Comparison of ENCODE assay signal across 15 cellular contexts in the genomic region with DNA sequence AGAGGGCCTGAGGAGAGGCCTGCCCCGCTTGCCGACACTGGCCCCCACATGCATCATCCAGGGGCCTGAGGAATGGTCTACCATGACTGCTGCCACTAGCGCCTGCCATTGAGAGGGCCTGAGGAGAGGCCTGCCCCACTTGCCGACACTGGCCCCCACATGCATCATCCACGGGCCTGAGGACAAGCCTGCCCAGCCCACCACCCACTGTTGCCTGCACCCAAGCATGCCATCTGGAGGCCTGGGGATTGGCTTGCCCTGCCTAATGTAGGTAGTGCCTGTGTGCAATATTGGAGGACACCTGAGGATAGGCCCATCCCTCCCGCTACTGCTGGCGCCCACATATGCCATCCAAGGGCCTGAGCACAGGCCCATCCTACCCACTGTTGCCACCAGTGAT. TPM values are rescaled to one million over a fixed set of nuclear protein-coding genes. Genes with fewer than 3 reads are reported as not detected.
DNase-seq lines count a peak whose midpoint lies in the region; ATAC-seq and TF ChIP-seq lines count a peak whose summit lies in the region.
"Had no signal": no experiment of that assay in that cellular context is flagged by ENCODE, and none has a peak within 500 bp of the region (broad histone marks: within the 10 kb centered on the region; RNA-seq: fewer than 3 reads in every experiment).

No MANE protein-coding gene starts in this region.

- H3K27ac ChIP-seq in Peyer's patch (no peak overlapping the region), ovary (no peak overlapping the region)
- H3K27ac ChIP-seq: BLaER1 treated with 17β-estradiol and CSF1 and Interleukin-3, amounts not matched to agents 10 nM and 100 nM had no signal

- DNase-seq in activated effector memory CD4-positive, alpha-beta T cell treated with anti-CD3 and anti-CD28 coated beads, Interleukin-2, amount 50 U/mL, for 16 hours: peak; percentile 16
- DNase-seq in activated effector memory CD4-positive, alpha-beta T cell treated with Interleukin-2 at 50 U/mL for 16 hours: no peak
- DNase-seq in Peyer's patch: peak in 2 of 3 donors; percentile 17 to 34
- peak; percentile 16 for DNase-seq in left lobe of liver (ENCODE audit: low spot score)
- peak; percentile 50 for DNase-seq in posterior vena cava (ENCODE audit: low spot score)
- no peak for DNase-seq in ovary
- no peak for DNase-seq in GDM1 (lab: John Stamatoyannopoulos, UW)
- no peak for DNase-seq in NCI-H510A (lab: John Stamatoyannopoulos, UW)
- DNase-seq: Calu3, DND-41, EL had no signal

- H3K4me1 ChIP-seq in Peyer's patch: no peaks in the 10 kb centered on the region
- H3K4me1 ChIP-seq in ovary (ENCODE audit: insufficient read depth): no peaks in the 10 kb centered on the region
- H3K4me1 ChIP-seq: BLaER1 treated with 17β-estradiol and CSF1 and Interleukin-3, amounts not matched to agents 10 nM and 100 nM; HAP-1 had no signal

- H3K36me3 ChIP-seq in Peyer's patch: no peaks in the 10 kb centered on the region
- no peaks in the 10 kb centered on the region for H3K36me3 ChIP-seq in ovary
- H3K36me3 ChIP-seq: HAP-1 had no signal

- TF ChIP-seq POLR2A in Peyer's patch (IDR thresholded peaks at IDR 0.05): no peak
- no peak for TF ChIP-seq POLR2A in ovary (IDR thresholded peaks at IDR 0.05)

- no peaks in the 10 kb centered on the region for H3K27me3 ChIP-seq in Peyer's patch
- no peaks in the 10 kb centered on the region for H3K27me3 ChIP-seq in ovary
- H3K27me3 ChIP-seq: BLaER1 treated with 17β-estradiol and CSF1 and Interleukin-3, amounts not matched to agents 10 nM and 100 nM had no signal

- TF ChIP-seq CTCF in Peyer's patch (IDR thresholded peaks at IDR 0.05) (no peak), ovary (IDR thresholded peaks at IDR 0.05) (no peak)

- H3K9me3 ChIP-seq in Peyer's patch (peaks cover 0 to 4% (median 0%) of the 10 kb centered on the region in 4 donors), ovary (peaks cover 0 to 1% of the 10 kb centered on the region in 2 donors)

- H3K4me3 ChIP-seq in Peyer's patch (no peak overlapping the region), ovary (no peak overlapping the region)
- H3K4me3 ChIP-seq: BLaER1 treated with 17β-estradiol and CSF1 and Interleukin-3, amounts not matched to agents 10 nM and 100 nM; HAP-1 had no signal

- intact Hi-C loops in posterior vena cava (cut with DNase I): no loop called here
- intact Hi-C loops in ovary (cut with DNase I): no loop called here

- 76 to 92% (median 81%) methylated on average over 5 to 7 of the region's 7 CpGs for WGBS in ovary, 3 donors

- no peak for ATAC-seq in left lobe of liver
- ATAC-seq: CD8-positive, alpha-beta T cell had no signal

- no peak for TF ChIP-seq EP300 in ovary (IDR thresholded peaks at IDR 0.05)

RNA-seq across cellular contexts. Expression of a gene that starts 24.4 kb away (rescaled TPM):
- total RNA-seq in Peyer's patch (1 to 10 TPM in 1 of 4 donors, under 1 TPM in 1, not detected in 2; 0.13 to 2.5 TPM), left lobe of liver (1.5 TPM), posterior vena cava (1 to 10 TPM; 1.3 TPM), ovary (1 to 10 TPM in 5 of 7 donors, under 1 TPM in 2; 0.48 to 4.9 (median 1.9) TPM)
- 1 to 10 TPM; 1.2 TPM for polyA plus RNA-seq in ovary
- total RNA-seq: Calu3, HT-29 had no signal

Comparison
In these comparisons a context has a peak if more than half of its experiments do, and no peak if none do; other contexts are left out.
1. DNase-seq: peak in activated effector memory CD4-positive, alpha-beta T cell treated with anti-CD3 and anti-CD28 coated beads, Interleukin-2, amount 50 U/mL, for 16 hours (single experiment), Peyer's patch (2 of 3), left lobe of liver (single experiment) and posterior vena cava (single experiment); none in activated effector memory CD4-positive, alpha-beta T cell treated with Interleukin-2 at 50 U/mL for 16 hours (single experiment), ovary (0 of 5), GDM1 (single experiment) and NCI-H510A (single experiment).